In the genomic region with DNA sequence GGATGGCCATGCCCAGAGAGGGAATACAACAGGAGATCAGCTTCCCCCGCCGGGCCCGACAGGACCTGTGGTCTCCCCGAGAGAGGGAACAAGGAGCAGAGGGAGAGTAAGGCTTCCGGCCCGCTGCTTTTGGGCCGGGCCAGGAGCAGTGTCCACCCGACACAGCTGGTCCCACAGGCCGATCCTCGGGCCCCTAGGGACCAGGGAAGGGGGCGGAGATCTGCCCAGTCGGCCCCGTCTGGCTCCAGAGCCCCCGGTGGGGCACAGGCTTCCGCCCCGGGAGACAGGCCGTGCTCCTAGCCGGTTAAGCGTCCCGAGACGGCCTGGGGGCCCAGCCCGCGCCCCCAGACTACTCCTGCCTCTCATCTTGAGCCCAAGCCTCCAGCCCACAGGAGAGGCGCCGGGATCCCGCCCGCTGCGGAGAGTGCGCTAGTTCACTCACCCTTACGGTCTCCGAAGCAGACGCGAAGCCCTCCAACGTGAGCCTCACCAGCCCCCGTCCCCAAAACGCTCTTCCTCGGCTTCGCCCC, we compare ENCODE assay signal across 8 cellular contexts. TPM values are rescaled to one million over a fixed set of nuclear protein-coding genes. Genes with fewer than 3 reads are reported as not detected.
DNase-seq lines count a peak whose midpoint lies in the region; ATAC-seq and TF ChIP-seq lines count a peak whose summit lies in the region.

A gene (minus strand): TSS at position 526 of the 530 bp plus-strand sequence. CDS start 6,635 bp downstream, outside the sequence.

- H3K27me3 Mint-ChIP-seq in WTC11 (ENCODE audit: low read depth) (no peaks in the 10 kb centered on the region), neural progenitor cell (ENCODE audit: insufficient read depth, low read depth) (peaks cover 4% of the 10 kb centered on the region)

- ATAC-seq in HG03159 (IDR thresholded peaks at IDR 0.05; ENCODE audit: unreplicated experiment) = peak; percentile 16
- peak; percentile 18 for ATAC-seq in WTC11

- H3K4me3 Mint-ChIP-seq in WTC11 (peak within 1 kb of the TSS; percentile 90), neural progenitor cell (peak within 1 kb of the TSS; percentile 94)

- no peaks in the 10 kb centered on the region for H3K36me3 ChIP-seq in neural progenitor cell

- POLR2A ChIA-PET in WTC11 (lab: Charles Lee) = no interaction called here

- no peaks in the 10 kb centered on the region for H3K9me3 ChIP-seq in neural progenitor cell (ENCODE audit: low read depth)

- peaks cover 58% of the 10 kb centered on the region for H3K79me2 ChIP-seq in neural progenitor cell (ENCODE audit: low read depth)

- peaks cover 11% of the 10 kb centered on the region for H3K36me3 Mint-ChIP-seq in WTC11
- H3K36me3 Mint-ChIP-seq in neural progenitor cell = peaks cover 17% of the 10 kb centered on the region

- H3K27ac ChIP-seq in neural progenitor cell = peak within 1 kb of the TSS; percentile 82

- H3F3A ChIP-seq in neural progenitor cell (ENCODE audit: low read depth) = peaks cover 8% of the 10 kb centered on the region

- peak within 1 kb of the TSS; percentile 88 for H3K9ac ChIP-seq in neural progenitor cell

- H3K4me1 Mint-ChIP-seq in WTC11 (peaks cover 25% of the 10 kb centered on the region), neural progenitor cell (peaks cover 37% of the 10 kb centered on the region)

- H3K9me3 Mint-ChIP-seq in WTC11 = no peaks in the 10 kb centered on the region
- H3K9me3 Mint-ChIP-seq in neural progenitor cell = no peaks in the 10 kb centered on the region

- DNase-seq in T-helper 1 cell (no peak), WTC11 (ENCODE audit: low spot score) (no peak), fibroblast of pulmonary artery (ENCODE audit: low read depth) (peak; percentile 32), neural progenitor cell (ENCODE audit: low spot score) (no peak), middle frontal gyrus (ENCODE audit: extremely low spot score, low spot score) (no peak), NCI-H187 treated with DMSO at 0.1 percent for 48 hours (lab: John Stamatoyannopoulos, UW) (no peak)

- peak within 1 kb of the TSS; percentile 92 for H3K4me2 ChIP-seq in neural progenitor cell

- H3K27ac Mint-ChIP-seq in WTC11 = peak within 1 kb of the TSS; percentile 88
- peak within 1 kb of the TSS; percentile 88 for H3K27ac Mint-ChIP-seq in neural progenitor cell

- no peaks in the 10 kb centered on the region for H3K27me3 ChIP-seq in neural progenitor cell

- peak within 1 kb of the TSS; percentile 85 for H2AFZ ChIP-seq in neural progenitor cell (replicated peaks)

- H3K4me3 ChIP-seq in fibroblast of pulmonary artery (replicated peaks; ENCODE audit: low read depth, low read length) = peak within 1 kb of the TSS; percentile 94
- peak within 1 kb of the TSS; percentile 93 for H3K4me3 ChIP-seq in neural progenitor cell

- TF ChIP-seq CTCF in WTC11 (IDR thresholded peaks at IDR 0.05) = no peak
- TF ChIP-seq CTCF in fibroblast of pulmonary artery (IDR thresholded peaks at IDR 0.05; ENCODE audit: low read length, missing control alignments) = no peak
- no peak for TF ChIP-seq CTCF in neural progenitor cell (IDR thresholded peaks at IDR 0.05)

- H4K20me1 ChIP-seq in neural progenitor cell (ENCODE audit: low read depth) = peaks cover 23% of the 10 kb centered on the region

- intact Hi-C loops in T-helper 1 cell treated with Interleukin-12 subunit alpha and Interleukin-12 subunit beta and Interleukin-4 antibody, amounts not matched to agents 30 ng/mL and 1 ng/mL, for 36 hours (cut with micrococcal nuclease) = no loop called here

- peaks cover 6% of the 10 kb centered on the region for H3K4me1 ChIP-seq in neural progenitor cell

- CTCF ChIA-PET in WTC11 (lab: Charles Lee) = interaction anchor here (0.6 to 2.2 kb wide), 2 partner anchors 22 to 408 kb away, joined by 3 to 8 read pairs; no protein-coding TSS in a partner anchor

TF ChIP-seq in WTC11, 78 proteins besides CTCF, POLR2A, EP300 and RAD21:
- TF ChIP-seq ESRRA (CRISPR knock-in tag; IDR thresholded peaks at IDR 0.05; ENCODE audit: borderline replicate concordance) = peak; percentile 55; the same call in 1 of the 2 replicates
- TF ChIP-seq, protein P1, sequence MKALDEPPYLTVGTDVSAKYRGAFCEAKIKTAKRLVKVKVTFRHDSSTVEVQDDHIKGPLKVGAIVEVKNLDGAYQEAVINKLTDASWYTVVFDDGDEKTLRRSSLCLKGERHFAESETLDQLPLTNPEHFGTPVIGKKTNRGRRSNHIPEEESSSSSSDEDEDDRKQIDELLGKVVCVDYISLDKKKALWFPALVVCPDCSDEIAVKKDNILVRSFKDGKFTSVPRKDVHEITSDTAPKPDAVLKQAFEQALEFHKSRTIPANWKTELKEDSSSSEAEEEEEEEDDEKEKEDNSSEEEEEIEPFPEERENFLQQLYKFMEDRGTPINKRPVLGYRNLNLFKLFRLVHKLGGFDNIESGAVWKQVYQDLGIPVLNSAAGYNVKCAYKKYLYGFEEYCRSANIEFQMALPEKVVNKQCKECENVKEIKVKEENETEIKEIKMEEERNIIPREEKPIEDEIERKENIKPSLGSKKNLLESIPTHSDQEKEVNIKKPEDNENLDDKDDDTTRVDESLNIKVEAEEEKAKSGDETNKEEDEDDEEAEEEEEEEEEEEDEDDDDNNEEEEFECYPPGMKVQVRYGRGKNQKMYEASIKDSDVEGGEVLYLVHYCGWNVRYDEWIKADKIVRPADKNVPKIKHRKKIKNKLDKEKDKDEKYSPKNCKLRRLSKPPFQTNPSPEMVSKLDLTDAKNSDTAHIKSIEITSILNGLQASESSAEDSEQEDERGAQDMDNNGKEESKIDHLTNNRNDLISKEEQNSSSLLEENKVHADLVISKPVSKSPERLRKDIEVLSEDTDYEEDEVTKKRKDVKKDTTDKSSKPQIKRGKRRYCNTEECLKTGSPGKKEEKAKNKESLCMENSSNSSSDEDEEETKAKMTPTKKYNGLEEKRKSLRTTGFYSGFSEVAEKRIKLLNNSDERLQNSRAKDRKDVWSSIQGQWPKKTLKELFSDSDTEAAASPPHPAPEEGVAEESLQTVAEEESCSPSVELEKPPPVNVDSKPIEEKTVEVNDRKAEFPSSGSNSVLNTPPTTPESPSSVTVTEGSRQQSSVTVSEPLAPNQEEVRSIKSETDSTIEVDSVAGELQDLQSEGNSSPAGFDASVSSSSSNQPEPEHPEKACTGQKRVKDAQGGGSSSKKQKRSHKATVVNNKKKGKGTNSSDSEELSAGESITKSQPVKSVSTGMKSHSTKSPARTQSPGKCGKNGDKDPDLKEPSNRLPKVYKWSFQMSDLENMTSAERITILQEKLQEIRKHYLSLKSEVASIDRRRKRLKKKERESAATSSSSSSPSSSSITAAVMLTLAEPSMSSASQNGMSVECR (CRISPR knock-in tag; IDR thresholded peaks at IDR 0.05; ENCODE audit: borderline replicate concordance) = peak; percentile 28; the same call in 1 of the 2 replicates
- TF ChIP-seq ZNF416 (CRISPR knock-in tag; IDR thresholded peaks at IDR 0.05) = no peak
- peak; percentile 37; the same call in 1 of the 2 replicates for TF ChIP-seq SP1 (CRISPR knock-in tag; conservative IDR thresholded peaks at IDR 0.05)
- TF ChIP-seq, protein P2, sequence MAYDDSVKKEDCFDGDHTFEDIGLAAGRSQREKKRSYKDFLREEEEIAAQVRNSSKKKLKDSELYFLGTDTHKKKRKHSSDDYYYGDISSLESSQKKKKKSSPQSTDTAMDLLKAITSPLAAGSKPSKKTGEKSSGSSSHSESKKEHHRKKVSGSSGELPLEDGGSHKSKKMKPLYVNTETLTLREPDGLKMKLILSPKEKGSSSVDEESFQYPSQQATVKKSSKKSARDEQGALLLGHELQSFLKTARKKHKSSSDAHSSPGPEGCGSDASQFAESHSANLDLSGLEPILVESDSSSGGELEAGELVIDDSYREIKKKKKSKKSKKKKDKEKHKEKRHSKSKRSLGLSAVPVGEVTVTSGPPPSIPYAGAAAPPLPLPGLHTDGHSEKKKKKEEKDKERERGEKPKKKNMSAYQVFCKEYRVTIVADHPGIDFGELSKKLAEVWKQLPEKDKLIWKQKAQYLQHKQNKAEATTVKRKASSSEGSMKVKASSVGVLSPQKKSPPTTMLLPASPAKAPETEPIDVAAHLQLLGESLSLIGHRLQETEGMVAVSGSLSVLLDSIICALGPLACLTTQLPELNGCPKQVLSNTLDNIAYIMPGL (CRISPR knock-in tag; IDR thresholded peaks at IDR 0.05) = 0 out of 2 replicates have a peak, but pooled peaks have one; percentile 43
- TF ChIP-seq NR1H2 (CRISPR knock-in tag; IDR thresholded peaks at IDR 0.05) = no peak
- 0 out of 2 replicates have a peak, but pooled peaks have one; percentile 73 for TF ChIP-seq KAT7 (CRISPR knock-in tag; IDR thresholded peaks at IDR 0.05; ENCODE audit: borderline replicate concordance)
- TF ChIP-seq, protein P3, sequence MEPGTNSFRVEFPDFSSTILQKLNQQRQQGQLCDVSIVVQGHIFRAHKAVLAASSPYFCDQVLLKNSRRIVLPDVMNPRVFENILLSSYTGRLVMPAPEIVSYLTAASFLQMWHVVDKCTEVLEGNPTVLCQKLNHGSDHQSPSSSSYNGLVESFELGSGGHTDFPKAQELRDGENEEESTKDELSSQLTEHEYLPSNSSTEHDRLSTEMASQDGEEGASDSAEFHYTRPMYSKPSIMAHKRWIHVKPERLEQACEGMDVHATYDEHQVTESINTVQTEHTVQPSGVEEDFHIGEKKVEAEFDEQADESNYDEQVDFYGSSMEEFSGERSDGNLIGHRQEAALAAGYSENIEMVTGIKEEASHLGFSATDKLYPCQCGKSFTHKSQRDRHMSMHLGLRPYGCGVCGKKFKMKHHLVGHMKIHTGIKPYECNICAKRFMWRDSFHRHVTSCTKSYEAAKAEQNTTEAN (CRISPR knock-in tag; IDR thresholded peaks at IDR 0.05) = no peak

RNA-seq across cellular contexts. Expression of the gene that starts here (rescaled TPM):
- total RNA-seq in T-helper 1 cell treated with Interleukin-12 subunit alpha and Interleukin-12 subunit beta and Interleukin-4 antibody, amounts not matched to agents 30 ng/mL and 1 ng/mL, for 36 hours = 48.9 and 49.2 TPM in 2 replicates
- total RNA-seq in WTC11 (2021) (61.7 to 68.1 TPM (median 62.0 TPM) in 3 replicates), neural progenitor cell (ENCODE audit: low replicate concordance) (90.1 and 111 TPM in 2 replicates)
